Comparison of ENCODE assay signal across 8 cellular contexts in the genomic region with DNA sequence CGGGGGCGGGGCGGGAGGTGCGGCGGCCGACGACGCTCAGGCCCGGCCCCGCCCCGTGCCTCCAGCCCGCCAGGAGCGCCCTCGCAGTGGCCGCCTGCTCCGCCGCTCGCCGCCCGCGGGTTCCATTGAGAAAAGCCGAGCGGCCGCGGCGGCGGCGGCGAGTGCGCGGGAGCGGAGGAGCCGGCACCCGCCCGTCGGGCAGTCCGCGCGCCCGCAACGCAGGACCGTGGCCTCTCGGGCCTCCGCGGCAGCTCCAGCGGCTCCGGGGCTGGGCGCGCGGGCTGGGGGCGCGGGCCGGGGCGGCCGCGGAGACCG. TPM values are rescaled to one million over a fixed set of nuclear protein-coding genes. Genes with fewer than 3 reads are reported as not detected.
DNase-seq lines count a peak whose midpoint lies in the region; ATAC-seq, FAIRE-seq and TF ChIP-seq lines count a peak whose summit lies in the region.

A gene (plus strand): TSS at position 64 of the 315 bp plus-strand sequence. CDS start 359 bp downstream, outside the sequence.

- TF ChIP-seq CTCF in BJ (IDR thresholded peaks at IDR 0.05; ENCODE audit: insufficient read depth, low read depth, low read length) (no peak), cardiac fibroblast (IDR thresholded peaks at IDR 0.05; ENCODE audit: low read depth, low read length) (no peak), kidney (IDR thresholded peaks at IDR 0.05; ENCODE audit: borderline replicate concordance, extremely low read depth, insufficient read depth) (no peak)

- H3K9ac ChIP-seq in kidney (ENCODE audit: low read length in 2 of 2), result peak within 1 kb of the TSS in 1 of 2 donors; percentile 71

- POLR2A ChIA-PET in BJ (lab: Charles Lee), result interaction anchor here (0.6 kb wide), 1 partner anchor 117 kb away, joined by 6 read pairs; a partner anchor contains a TSS
- POLR2A ChIA-PET in naive thymus-derived CD8-positive, alpha-beta T cell (lab: Charles Lee), result interaction anchor here (0.6 to 1.6 kb wide), 8 partner anchors 18 to 502 kb away, joined by 3 to 9 read pairs (median 3); a partner anchor contains a TSS

- H3K9me3 Mint-ChIP-seq in naive thymus-derived CD8-positive, alpha-beta T cell, result no peaks in the 10 kb centered on the region

- CTCF ChIA-PET in BJ (lab: Yijun Ruan, JAX), result no interaction called here

- peak within 1 kb of the TSS in 8 of 10 donors; percentile 71 to 94 (median 92) for H3K27ac Mint-ChIP-seq in naive thymus-derived CD8-positive, alpha-beta T cell

- H3K9me3 ChIP-seq in kidney (ENCODE audit: control insufficient read depth in 1 of 2, low read length in 2 of 2), result no peaks in the 10 kb centered on the region

- ATAC-seq in HG03066 (IDR thresholded peaks at IDR 0.05; ENCODE audit: low read depth, unreplicated experiment), result peak; percentile 16
- ATAC-seq in naive thymus-derived CD8-positive, alpha-beta T cell, result peak in 1 of 2 donors; percentile 63
- ATAC-seq in HG03432 (IDR thresholded peaks at IDR 0.05; ENCODE audit: unreplicated experiment), result no peak

- FAIRE-seq in kidney (lab: Jason Lieb, UNC), result no peak

- H3K27me3 Mint-ChIP-seq in naive thymus-derived CD8-positive, alpha-beta T cell, result no peaks in the 10 kb centered on the region

- H3K27ac ChIP-seq in kidney (ENCODE audit: low read depth in 2 of 2, low read length in 2 of 2), result peak within 1 kb of the TSS in 1 of 2 donors; percentile 22

- H3K4me3 Mint-ChIP-seq in naive thymus-derived CD8-positive, alpha-beta T cell, result peak within 1 kb of the TSS; percentile 78 to 97 (median 92)

- peaks cover 0 to 28% of the 10 kb centered on the region in 2 donors for H3K4me1 ChIP-seq in kidney (ENCODE audit: control insufficient read depth in 1 of 2, insufficient read depth in 1 of 2, low read depth in 1 of 2, low read length in 2 of 2)

- DNase-seq in BJ (ENCODE audit: low read depth) (no peak), cardiac fibroblast (ENCODE audit: low read depth in 2 of 2) (no peak), kidney (no peak), iPS-NIHi7 (ENCODE audit: extremely low spot score) (no peak), amniotic stem cell (lab: John Stamatoyannopoulos, UW) (no peak)
- no peak for DNase-seq in naive thymus-derived CD8-positive, alpha-beta T cell

- peaks cover 19 to 44% (median 33%) of the 10 kb centered on the region in 4 donors for H3K4me1 Mint-ChIP-seq in naive thymus-derived CD8-positive, alpha-beta T cell

- no peaks in the 10 kb centered on the region for H3K36me3 Mint-ChIP-seq in naive thymus-derived CD8-positive, alpha-beta T cell

- H3K36me3 ChIP-seq in BJ (ENCODE audit: control insufficient read depth, insufficient read depth, low read length), result no peaks in the 10 kb centered on the region
- no peaks in the 10 kb centered on the region for H3K36me3 ChIP-seq in kidney (ENCODE audit: control insufficient read depth in 1 of 2, insufficient read depth in 2 of 2, low read length in 2 of 2)

- H3K4me3 ChIP-seq in BJ (ENCODE audit: low read depth, low read length) (peak within 1 kb of the TSS; percentile 66), cardiac fibroblast (replicated peaks in 1 of 2; ENCODE audit: low read depth in 2 of 2, low read length in 2 of 2) (peak within 1 kb of the TSS; percentile 64 to 65), kidney (ENCODE audit: low read length in 2 of 2) (peak within 1 kb of the TSS in 1 of 2 donors; percentile 60)

- intact Hi-C loops in kidney (cut with DNase I), result no loop called here

- H3K27me3 ChIP-seq in BJ (ENCODE audit: control insufficient read depth, insufficient read depth, low read length), result no peaks in the 10 kb centered on the region

RNA-seq across cellular contexts. Expression of the gene that starts here (rescaled TPM):
- polyA plus RNA-seq in BJ (2011; rRNA removed), result 0.16 and 0.22 TPM in 2 replicates
- polyA minus RNA-seq in BJ (2011; rRNA and poly(A)+ RNA removed), result 0.24 and 0.36 TPM in 2 replicates
- total RNA-seq in naive thymus-derived CD8-positive, alpha-beta T cell, result 10 to 100 TPM; 10.6 to 10.8 TPM
- polyA plus RNA-seq in naive thymus-derived CD8-positive, alpha-beta T cell, result under 1 TPM; 0.23 to 0.36 (median 0.28) TPM
- 9.2 TPM for total RNA-seq in kidney
- polyA plus RNA-seq in kidney (ENCODE audit: insufficient read depth, low read depth, low replicate concordance), result 1.9 TPM
